34 cellular contexts compared by ENCODE assay signal in genomic region chr22:44600386-44600785, GRCh38.
"Had no signal": no experiment of that assay in that cellular context is flagged by ENCODE, and none has a peak within 500 bp of the region (broad histone marks: within the 10 kb centered on the region; RNA-seq: fewer than 3 reads in every experiment).

No MANE protein-coding gene starts in this region.

- H3K36me3 ChIP-seq: colonic mucosa, left ventricle myocardium inferior, pancreas, prostate gland, stomach, tibial artery had no signal

- H3K27me3 ChIP-seq: body of pancreas, colonic mucosa, hepatocyte, pancreas had no signal

- H3K4me1 ChIP-seq: colonic mucosa, pancreas, prostate gland, tibial artery had no signal

- H3K4me1 Mint-ChIP-seq: activated CD4-positive, alpha-beta T cell treated with anti-CD3 and anti-CD28 coated beads, Interleukin-2, amount 10 ng/mL, durations not matched to agents 24 days and 14 days had no signal

- H3K27ac Mint-ChIP-seq: activated CD4-positive, alpha-beta T cell treated with anti-CD3 and anti-CD28 coated beads, Interleukin-2, amount 10 ng/mL, durations not matched to agents 24 days and 14 days; activated CD8-positive, alpha-beta T cell treated with anti-CD3 and anti-CD28 coated beads for 36 hours; activated naive CD4-positive, alpha-beta T cell treated with anti-CD3 and anti-CD28 coated beads, Interleukin-2, amount 50 U/mL, for 72 hours; activated T-helper 2 cell treated with anti-CD3 and anti-CD28 coated beads, Interferon-gamma antibody, Interleukin-2, Interleukin-4, amounts not matched to agents 10 μg/mL and 5 μg/mL and 100 μg/mL, durations not matched to agents 14 hours and 24 hours and 36 hours; natural killer cell; stimulated activated naive B cell treated with anti-CD40 and anti-IgM and Interleukin-4, amounts not matched to agents 10 μg/mL and 1 μg/mL and 100 μg/mL, for 72 hours; T-helper 1 cell treated with Interleukin-12 subunit alpha and Interleukin-12 subunit beta and Interleukin-4 antibody, amounts not matched to agents 30 μg/mL and 1 μg/mL, for 36 hours had no signal

- H3K4me3 ChIP-seq: body of pancreas, colonic mucosa, hepatocyte, left ventricle myocardium inferior, lung, pancreas, prostate gland, skin epidermis, stomach, tibial artery had no signal

- H3K9me3 ChIP-seq: body of pancreas, colonic mucosa, left ventricle myocardium inferior, pancreas, prostate gland, stomach, tibial artery had no signal

- H3K4me3 Mint-ChIP-seq: activated CD4-positive, alpha-beta T cell treated with anti-CD3 and anti-CD28 coated beads, Interleukin-2, amount 10 ng/mL, durations not matched to agents 24 days and 14 days; activated CD8-positive, alpha-beta T cell treated with anti-CD3 and anti-CD28 coated beads for 36 hours; activated T-cell treated with anti-CD3 and anti-CD28 coated beads, Interleukin-2, amount 50 U/mL, for 4 hours; natural killer cell; stimulated activated naive B cell treated with anti-CD40 and anti-IgM and Interleukin-4, amounts not matched to agents 10 μg/mL and 1 μg/mL and 100 μg/mL, for 72 hours; T-helper 1 cell treated with Interleukin-12 subunit alpha and Interleukin-12 subunit beta and Interleukin-4 antibody, amounts not matched to agents 30 μg/mL and 1 μg/mL, for 36 hours had no signal

- H3K4me2 ChIP-seq: hepatocyte had no signal

- H3K9me3 Mint-ChIP-seq: activated CD4-positive, alpha-beta T cell treated with anti-CD3 and anti-CD28 coated beads, Interleukin-2, amount 10 ng/mL, durations not matched to agents 24 days and 14 days; activated CD8-positive, alpha-beta T cell treated with anti-CD3 and anti-CD28 coated beads for 36 hours; activated naive CD4-positive, alpha-beta T cell treated with anti-CD3 and anti-CD28 coated beads, Interleukin-2, amount 50 U/mL, for 72 hours; activated T-cell treated with anti-CD3 and anti-CD28 coated beads, Interleukin-2, amount 50 U/mL, for 4 hours; activated T-helper 2 cell treated with anti-CD3 and anti-CD28 coated beads, Interferon-gamma antibody, Interleukin-2, Interleukin-4, amounts not matched to agents 10 μg/mL and 5 μg/mL and 100 μg/mL, durations not matched to agents 14 hours and 24 hours and 36 hours; natural killer cell; stimulated activated naive B cell treated with anti-CD40 and anti-IgM and Interleukin-4, amounts not matched to agents 10 μg/mL and 1 μg/mL and 100 μg/mL, for 72 hours; T-helper 1 cell treated with Interleukin-12 subunit alpha and Interleukin-12 subunit beta and Interleukin-4 antibody, amounts not matched to agents 30 μg/mL and 1 μg/mL, for 36 hours had no signal

- FAIRE-seq: endometrium, frontal cortex, pancreas had no signal

- ATAC-seq: activated CD8-positive, alpha-beta T cell treated with anti-CD3 and anti-CD28 coated beads for 36 hours; activated naive CD4-positive, alpha-beta T cell treated with anti-CD3 and anti-CD28 coated beads, Interleukin-2, amount 50 U/mL, for 72 hours; activated T-cell treated with anti-CD3 and anti-CD28 coated beads, Interleukin-2, amount 50 U/mL, for 4 hours; body of pancreas; natural killer cell; pancreas; sciatic nerve had no signal

- DNase-seq: activated CD4-positive, alpha-beta T cell treated with anti-CD3 and anti-CD28 coated beads, Interleukin-2, amount 10 ng/mL, durations not matched to agents 24 days and 14 days; activated CD4-positive, CD25-positive, alpha-beta regulatory T cell treated with anti-CD3 and anti-CD28 coated beads, Interleukin-2, amount 50 U/mL, for 72 hours; activated CD8-positive, alpha-beta T cell treated with anti-CD3 and anti-CD28 coated beads for 36 hours; activated naive CD4-positive, alpha-beta T cell; activated T-cell treated with anti-CD3 and anti-CD28 coated beads, Interleukin-2, amount 50 U/mL, for 4 hours; aorta; body of pancreas; colonic mucosa; effector CD8-positive, alpha-beta T cell; glutamatergic neuron; islet precursor cell; left ventricle myocardium inferior; mesendoderm; natural killer cell; retina; stimulated activated CD4-positive, alpha-beta T cell treated with anti-CD3 and anti-CD28 coated beads, Interleukin-12 subunit alpha, Interleukin-12 subunit beta, amount 100 ng/mL, for 4 hours; stimulated activated CD4-positive, alpha-beta T cell treated with anti-CD3 and anti-CD28 coated beads, Interleukin-4, amount 100 ng/mL, for 24 hours; stimulated activated CD8-positive, alpha-beta memory T cell treated with anti-CD3 and anti-CD28 coated beads, Interleukin-4, amount 100 ng/mL, for 48 hours; stimulated activated naive B cell treated with anti-CD40 and anti-IgM and Interleukin-4, amounts not matched to agents 10 μg/mL and 1 μg/mL and 100 μg/mL, for 72 hours; stomach; T1000; tibial artery had no signal

- H2AFZ ChIP-seq: hepatocyte had no signal

- H3K36me3 Mint-ChIP-seq: activated naive CD4-positive, alpha-beta T cell treated with anti-CD3 and anti-CD28 coated beads, Interleukin-2, amount 50 U/mL, for 72 hours; natural killer cell; stimulated activated naive B cell treated with anti-CD40 and anti-IgM and Interleukin-4, amounts not matched to agents 10 μg/mL and 1 μg/mL and 100 μg/mL, for 72 hours had no signal

- H3K27ac ChIP-seq: body of pancreas, colonic mucosa, epithelial cell of prostate, hepatocyte, left ventricle myocardium inferior, pancreas, prostate gland, skin epidermis, stomach, tibial artery had no signal

- H3K79me2 ChIP-seq: hepatocyte had no signal
